In the genomic region with DNA sequence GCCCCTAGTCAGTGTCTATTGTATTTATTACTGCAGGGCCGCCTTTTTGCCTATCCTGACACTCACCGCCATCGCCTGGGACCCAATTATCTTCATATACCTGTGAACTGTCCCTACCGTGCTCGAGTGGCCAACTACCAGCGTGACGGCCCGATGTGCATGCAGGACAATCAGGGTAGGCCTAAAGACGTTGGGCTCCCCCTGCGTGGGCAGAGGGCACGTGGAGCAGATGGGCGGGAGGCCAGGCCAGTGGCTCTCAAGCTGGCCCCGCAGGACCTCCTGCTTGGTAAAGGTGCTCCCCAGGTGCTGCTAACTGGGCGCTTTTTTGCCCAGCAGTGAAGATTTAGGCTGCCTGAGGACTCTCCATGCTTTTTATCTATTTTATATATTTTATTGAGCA, we compare ENCODE assay signal across 28 cellular contexts. TPM values are rescaled to one million over a fixed set of nuclear protein-coding genes. Genes with fewer than 3 reads are reported as not detected.
"Had no signal": no experiment of that assay in that cellular context is flagged by ENCODE, and none has a peak within 500 bp of the region (broad histone marks: within the 10 kb centered on the region; RNA-seq: fewer than 3 reads in every experiment).

No MANE protein-coding gene starts in this region.

- H3K4me3 ChIP-seq: colonic mucosa, esophagus squamous epithelium, gastrocnemius medialis, heart right ventricle, left lung, lung had no signal

- H3K36me3 ChIP-seq: colonic mucosa had no signal

- H3K27ac ChIP-seq: colonic mucosa, epithelial cell of prostate, esophagus squamous epithelium, gastrocnemius medialis, heart right ventricle, left lung had no signal

- H3K4me1 ChIP-seq: colonic mucosa, esophagus squamous epithelium, gastrocnemius medialis, left lung had no signal

- ATAC-seq: effector memory CD8-positive, alpha-beta T cell; esophagus mucosa; gastrocnemius medialis; heart right ventricle; left colon; left lung; left ventricle myocardium superior had no signal

- H3K27me3 ChIP-seq: colonic mucosa, esophagus squamous epithelium, gastrocnemius medialis, heart right ventricle, left lung had no signal

- DNase-seq: colonic mucosa; cortex of kidney; effector CD8-positive, alpha-beta T cell; effector memory CD8-positive, alpha-beta T cell; endodermal cell; erythroblast; esophagus squamous epithelium; foreskin fibroblast; foreskin melanocyte; gastrocnemius medialis; glutamatergic neuron; head of caudate nucleus; heart right ventricle; hippocampal formation; left colon; left lung; left ventricle myocardium superior; mammary epithelial cell; mesendoderm; midbrain had no signal

- H3K9me3 ChIP-seq: colonic mucosa, gastrocnemius medialis had no signal

RNA-seq across cellular contexts. Expression of a gene that starts 52.4 kb away (rescaled TPM):
- total RNA-seq: chondrocyte, colonic mucosa, dermis microvascular lymphatic vessel endothelial cell, endodermal cell, gastrocnemius medialis, glomerular endothelial cell, heart right ventricle, kidney epithelial cell, left colon, left ventricle myocardium superior, mononuclear cell had no signal
